In genomic region chr11:57436031-57436430, GRCh38 we compare ENCODE assay signal across 2 cellular contexts.
TF ChIP-seq lines count a peak whose summit lies in the region.

No MANE protein-coding gene starts in this region.

TF ChIP-seq in liver, 16 proteins besides CTCF, POLR2A, EP300 and RAD21:
- TF ChIP-seq RXRA (IDR thresholded peaks at IDR 0.05) (no peak), NR2F2 (IDR thresholded peaks at IDR 0.05) (no peak), ATF3 (IDR thresholded peaks at IDR 0.05) (no peak), HNF4A (conservative IDR thresholded peaks at IDR 0.05) (no peak), FOXA1 (IDR thresholded peaks at IDR 0.05) (no peak), GABPA (IDR thresholded peaks at IDR 0.05 in 1 of 2, conservative IDR thresholded peaks at IDR 0.05 in 1 of 2) (no peak), SP1 (IDR thresholded peaks at IDR 0.05) (no peak), ZBTB33 (IDR thresholded peaks at IDR 0.05) (no peak), MAX (IDR thresholded peaks at IDR 0.05) (no peak), TAF1 (conservative IDR thresholded peaks at IDR 0.05) (no peak), JUND (IDR thresholded peaks at IDR 0.05) (no peak), YY1 (IDR thresholded peaks at IDR 0.05) (no peak)
TF ChIP-seq in liver: peak in this region for 0.

TF ChIP-seq in HepG2, 621 proteins besides CTCF, POLR2A, EP300 and RAD21:
- TF ChIP-seq ZNF746 (CRISPR knock-in tag; IDR thresholded peaks at IDR 0.05) (no peak), RNF2 (conservative IDR thresholded peaks at IDR 0.05; ENCODE audit: low read depth) (no peak), DNMT3B (CRISPR knock-in tag; conservative IDR thresholded peaks at IDR 0.05) (no peak), EHMT2 (IDR thresholded peaks at IDR 0.05; ENCODE audit: borderline replicate concordance, low read depth, low read length) (no peak), ARID5B (CRISPR knock-in tag; IDR thresholded peaks at IDR 0.05) (no peak), SPEN (CRISPR knock-in tag; IDR thresholded peaks at IDR 0.05; ENCODE audit: low read depth) (no peak), TERF1 (CRISPR knock-in tag; IDR thresholded peaks at IDR 0.05) (no peak), TSC22D2 (CRISPR knock-in tag; IDR thresholded peaks at IDR 0.05; ENCODE audit: borderline replicate concordance) (no peak), ZNF17 (CRISPR knock-in tag; IDR thresholded peaks at IDR 0.05) (no peak), KLF15 (CRISPR knock-in tag; IDR thresholded peaks at IDR 0.05; ENCODE audit: borderline replicate concordance) (no peak), XRCC5 (optimal IDR thresholded peaks at IDR 0.05; ENCODE audit: low read length) (no peak), SRSF9 (IDR thresholded peaks at IDR 0.05; ENCODE audit: borderline replicate concordance, insufficient read depth, low read depth, low read length, poor library complexity, severe bottlenecking) (no peak)
TF ChIP-seq in HepG2: peak in this region for 0.
